In the genomic region with DNA sequence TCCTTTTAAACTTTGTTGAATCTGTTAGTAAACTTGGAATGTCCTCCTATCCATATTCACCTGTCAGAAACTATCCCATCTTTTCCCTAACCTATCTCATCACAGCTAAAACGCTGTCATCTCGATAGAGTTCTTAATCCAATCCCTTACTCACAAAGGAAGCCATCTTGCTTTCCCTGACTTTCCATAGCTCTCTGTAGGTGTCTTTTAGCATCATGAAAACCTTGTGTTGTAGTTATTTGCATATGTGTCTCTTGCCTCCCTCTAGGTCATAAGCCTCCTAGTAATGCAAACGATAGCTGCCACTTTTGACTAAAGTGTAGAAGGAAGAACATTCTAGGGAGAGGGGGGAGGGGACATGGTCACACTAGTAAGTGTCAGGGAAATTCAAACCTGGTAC, we compare ENCODE assay signal across 28 cellular contexts.
"Had no signal": no experiment of that assay in that cellular context is flagged by ENCODE, and none has a peak within 500 bp of the region (broad histone marks: within the 10 kb centered on the region; RNA-seq: fewer than 3 reads in every experiment).

No MANE protein-coding gene starts in this region.

- H3K9me3 ChIP-seq: esophagus squamous epithelium, heart right ventricle, left lung, mucosa of descending colon, neutrophil, right lobe of liver, thoracic aorta, tibial nerve, upper lobe of left lung had no signal

- H3K27ac Mint-ChIP-seq: effector memory CD8-positive, alpha-beta T cell; mesothelial cell of epicardium; naive B cell; natural killer cell treated with Interleukin-12 subunit alpha and Interleukin-12 subunit beta and Interleukin-15 and Interleukin-18, amount 100 ng/mL, for 72 hours; progenitor cell of endocrine pancreas; stimulated activated naive B cell treated with anti-CD40 and anti-IgM and Interleukin-4, amounts not matched to agents 10 μg/mL and 1 μg/mL and 100 μg/mL, for 72 hours; stimulated activated naive CD8-positive, alpha-beta T cell treated with anti-CD3 and anti-CD28 coated beads, Interleukin-15, Interleukin-2, amounts not matched to agents 100 ng/mL and 50 ng/mL, for 24 hours had no signal

- H3K9ac ChIP-seq: parathyroid adenoma had no signal

- H3K27ac ChIP-seq: coronary artery, esophagus squamous epithelium, heart right ventricle, left lung, neutrophil, parathyroid adenoma, right lobe of liver, thoracic aorta, tibial nerve, upper lobe of left lung had no signal

- DNase-seq: effector memory CD8-positive, alpha-beta T cell; erythroblast; esophagus squamous epithelium; foreskin melanocyte; glutamatergic neuron; heart right ventricle; hippocampal formation; left cardiac atrium; left lung; mesenchymal stem cell; mucosa of descending colon; naive B cell; right lobe of liver; small intestine; stimulated activated CD4-positive, alpha-beta T cell treated with anti-CD3 and anti-CD28 coated beads, Interleukin-15, amount 100 ng/mL, for 24 hours; stimulated activated CD4-positive, alpha-beta T cell treated with anti-CD3 and anti-CD28 coated beads, Interleukin-2, amount 100 ng/mL, for 48 hours; stimulated activated naive B cell treated with anti-CD40 and anti-IgM and Interleukin-4, amounts not matched to agents 10 μg/mL and 1 μg/mL and 100 μg/mL, for 72 hours; upper lobe of left lung had no signal

- H3K4me1 ChIP-seq: esophagus squamous epithelium, heart right ventricle, left lung, parathyroid adenoma, right lobe of liver, tibial nerve, upper lobe of left lung had no signal

- H3K36me3 ChIP-seq: esophagus squamous epithelium, heart right ventricle, left lung, neutrophil, right lobe of liver, thoracic aorta, tibial nerve, upper lobe of left lung had no signal

- H3K27me3 ChIP-seq: esophagus squamous epithelium, heart right ventricle, left lung, neutrophil, right lobe of liver, tibial nerve, upper lobe of left lung had no signal

- H3K9me3 Mint-ChIP-seq: mesothelial cell of epicardium; neural crest cell; stimulated activated naive B cell treated with anti-CD40 and anti-IgM and Interleukin-4, amounts not matched to agents 10 μg/mL and 1 μg/mL and 100 μg/mL, for 72 hours had no signal

- H3K4me3 ChIP-seq: coronary artery, esophagus squamous epithelium, heart right ventricle, left lung, mucosa of descending colon, right lobe of liver, thoracic aorta, tibial nerve, upper lobe of left lung had no signal

- H3K36me3 Mint-ChIP-seq: mesothelial cell of epicardium; naive B cell; natural killer cell treated with Interleukin-12 subunit alpha and Interleukin-12 subunit beta and Interleukin-15 and Interleukin-18, amount 100 ng/mL, for 72 hours; stimulated activated naive B cell treated with anti-CD40 and anti-IgM and Interleukin-4, amounts not matched to agents 10 μg/mL and 1 μg/mL and 100 μg/mL, for 72 hours had no signal

- ATAC-seq: effector memory CD8-positive, alpha-beta T cell; heart right ventricle; left cardiac atrium; left lung; mucosa of descending colon; natural killer cell treated with Interleukin-12 subunit alpha and Interleukin-12 subunit beta and Interleukin-15 and Interleukin-18, amount 100 ng/mL, for 72 hours; right lobe of liver; stimulated activated naive B cell treated with anti-CD40 and anti-IgM and Interleukin-4, amounts not matched to agents 10 μg/mL and 1 μg/mL and 100 μg/mL, for 72 hours had no signal
